9 cellular contexts compared by ENCODE assay signal in genomic region chr3:185976100-185976499, GRCh38.
"Had no signal": no experiment of that assay in that cellular context is flagged by ENCODE, and none has a peak within 500 bp of the region (broad histone marks: within the 10 kb centered on the region; RNA-seq: fewer than 3 reads in every experiment).

No MANE protein-coding gene starts in this region.

- H3K4me3 ChIP-seq: GM23248, HAP-1, K562 had no signal

- H3K36me3 ChIP-seq: HAP-1 had no signal

- H3K27ac ChIP-seq: GM23248, HL-60 had no signal

- H3K9me3 ChIP-seq: HAP-1 had no signal

- H3K4me1 ChIP-seq: HAP-1 had no signal

- FAIRE-seq: K562 had no signal

- DNase-seq: GM23248, GOT3, H7, HFFc6, IMR-90 had no signal

- H3K9ac ChIP-seq: GM23248 had no signal

- H2AFZ ChIP-seq: GM23248 had no signal

- ATAC-seq: HCT116 had no signal
